ENCODE assay signal across 8 cellular contexts in the genomic region with DNA sequence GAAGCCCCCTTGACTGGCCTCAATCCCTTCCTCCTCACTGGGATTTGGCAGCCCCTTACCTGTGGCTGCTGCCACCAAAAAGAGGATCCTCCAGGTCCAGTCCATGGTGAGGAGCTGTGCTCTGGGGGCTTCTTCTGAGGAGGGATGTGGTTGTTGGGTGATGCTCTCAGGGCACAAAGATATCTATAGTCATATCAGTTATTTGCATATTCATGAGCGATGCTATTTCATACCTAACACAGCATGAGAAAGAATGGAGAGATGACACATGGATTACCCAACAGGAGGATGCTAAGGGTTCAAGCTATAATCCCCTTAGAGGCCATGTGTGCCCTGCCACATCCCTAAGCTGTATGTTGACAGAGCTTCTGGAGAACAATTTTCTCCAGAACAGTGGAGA.
A peak's percentile ranks its signal among the peaks of the same experiment; 100 is the strongest.
DNase-seq lines count a peak whose midpoint lies in the region; ATAC-seq and FAIRE-seq lines count a peak whose summit lies in the region.
"Not testable (repeated sequence)": the region's sequence is repeated elsewhere in the genome, so short reads cannot be mapped to it uniquely, and the experiment has no call there.

No MANE protein-coding gene starts in this region.

- POLR2A ChIA-PET in activated CD8-positive, alpha-beta T cell treated with anti-CD3 and anti-CD28 coated beads, Interleukin-2, amount 10 ng/mL, durations not matched to agents 7 days and 5 days (lab: Charles Lee); naive thymus-derived CD4-positive, alpha-beta T cell (lab: Charles Lee): not testable (repeated sequence)

- H3K4me3 Mint-ChIP-seq in CD4-positive, CD25-positive, alpha-beta regulatory T cell; T-helper 17 cell; activated CD8-positive, alpha-beta T cell treated with anti-CD3 and anti-CD28 coated beads, Interleukin-2, amount 10 ng/mL, durations not matched to agents 7 days and 5 days; central memory CD8-positive, alpha-beta T cell; naive thymus-derived CD4-positive, alpha-beta T cell; stimulated activated naive B cell treated with anti-CD40 and anti-IgM and Interleukin-4, amounts not matched to agents 10 μg/mL and 1 μg/mL and 100 μg/mL, for 72 hours: not testable (repeated sequence)

- CTCF ChIA-PET in activated CD8-positive, alpha-beta T cell treated with anti-CD3 and anti-CD28 coated beads, Interleukin-2, amount 10 ng/mL, durations not matched to agents 7 days and 5 days (lab: Charles Lee); naive thymus-derived CD4-positive, alpha-beta T cell (lab: Charles Lee): not testable (repeated sequence)

- H3K27me3 Mint-ChIP-seq in CD4-positive, CD25-positive, alpha-beta regulatory T cell; T-helper 17 cell; activated CD8-positive, alpha-beta T cell treated with anti-CD3 and anti-CD28 coated beads, Interleukin-2, amount 10 ng/mL, durations not matched to agents 7 days and 5 days (ENCODE audit: low read depth); central memory CD8-positive, alpha-beta T cell; naive thymus-derived CD4-positive, alpha-beta T cell; stimulated activated naive B cell treated with anti-CD40 and anti-IgM and Interleukin-4, amounts not matched to agents 10 μg/mL and 1 μg/mL and 100 μg/mL, for 72 hours: not testable (repeated sequence)

- not testable (repeated sequence) for DNase-seq in CD4-positive, CD25-positive, alpha-beta regulatory T cell; GM19239 (ENCODE audit: insufficient read length, low spot score); T-helper 17 cell; activated CD8-positive, alpha-beta T cell treated with anti-CD3 and anti-CD28 coated beads, Interleukin-2, amount 10 ng/mL, durations not matched to agents 7 days and 5 days; activated naive CD4-positive, alpha-beta T cell treated with anti-CD3 and anti-CD28 coated beads, Interleukin-2, amount 50 U/mL, for 72 hours (ENCODE audit: low spot score in 2 of 2); central memory CD8-positive, alpha-beta T cell (ENCODE audit: low spot score in 2 of 2); naive thymus-derived CD4-positive, alpha-beta T cell; stimulated activated naive B cell treated with anti-CD40 and anti-IgM and Interleukin-4, amounts not matched to agents 10 μg/mL and 1 μg/mL and 100 μg/mL, for 72 hours

- not testable (repeated sequence) for H3K4me1 ChIP-seq in CD4-positive, CD25-positive, alpha-beta regulatory T cell (ENCODE audit: control insufficient read depth, insufficient read depth, low read length, poor library complexity, severe bottlenecking); naive thymus-derived CD4-positive, alpha-beta T cell (ENCODE audit: control insufficient read depth in 2 of 2, insufficient read depth in 2 of 2, low read length in 2 of 2)

- not testable (repeated sequence) for H3K36me3 ChIP-seq in CD4-positive, CD25-positive, alpha-beta regulatory T cell (ENCODE audit: control insufficient read depth, insufficient read depth, low read length); naive thymus-derived CD4-positive, alpha-beta T cell (ENCODE audit: control insufficient read depth in 2 of 3, insufficient read depth in 3 of 3, low read length in 3 of 3)

- peak; percentile 67 to 76 for ATAC-seq in CD4-positive, CD25-positive, alpha-beta regulatory T cell (ENCODE audit: low read depth in 2 of 2)
- peak; percentile 70 for ATAC-seq in T-helper 17 cell
- peak; percentile 83 for ATAC-seq in activated CD8-positive, alpha-beta T cell treated with anti-CD3 and anti-CD28 coated beads, Interleukin-2, amount 10 ng/mL, durations not matched to agents 7 days and 5 days
- peak; percentile 51 to 73 for ATAC-seq in activated naive CD4-positive, alpha-beta T cell treated with anti-CD3 and anti-CD28 coated beads, Interleukin-2, amount 50 U/mL, for 72 hours
- ATAC-seq in central memory CD8-positive, alpha-beta T cell (replicated peaks; ENCODE audit: extremely low read depth, poor library complexity, severe bottlenecking), result peak; percentile 90
- peak; percentile 67 for ATAC-seq in naive thymus-derived CD4-positive, alpha-beta T cell
- peak; percentile 50 to 59 for ATAC-seq in stimulated activated naive B cell treated with anti-CD40 and anti-IgM and Interleukin-4, amounts not matched to agents 10 μg/mL and 1 μg/mL and 100 μg/mL, for 72 hours (replicated peaks)

- H3K27ac ChIP-seq in CD4-positive, CD25-positive, alpha-beta regulatory T cell (ENCODE audit: insufficient read depth, low read length, poor library complexity, severe bottlenecking); naive thymus-derived CD4-positive, alpha-beta T cell (ENCODE audit: low read depth, low read length): not testable (repeated sequence)

- FAIRE-seq in GM19239 (lab: Jason Lieb, UNC), result peak; percentile 48

- H3K27me3 ChIP-seq in CD4-positive, CD25-positive, alpha-beta regulatory T cell (ENCODE audit: control insufficient read depth, insufficient read depth, low read length); naive thymus-derived CD4-positive, alpha-beta T cell (ENCODE audit: control insufficient read depth in 2 of 2, insufficient read depth in 2 of 2, low read length in 2 of 2): not testable (repeated sequence)

- not testable (repeated sequence) for H3K27ac Mint-ChIP-seq in CD4-positive, CD25-positive, alpha-beta regulatory T cell; T-helper 17 cell; activated CD8-positive, alpha-beta T cell treated with anti-CD3 and anti-CD28 coated beads, Interleukin-2, amount 10 ng/mL, durations not matched to agents 7 days and 5 days; activated naive CD4-positive, alpha-beta T cell treated with anti-CD3 and anti-CD28 coated beads, Interleukin-2, amount 50 U/mL, for 72 hours; central memory CD8-positive, alpha-beta T cell (ENCODE audit: low read depth); naive thymus-derived CD4-positive, alpha-beta T cell; stimulated activated naive B cell treated with anti-CD40 and anti-IgM and Interleukin-4, amounts not matched to agents 10 μg/mL and 1 μg/mL and 100 μg/mL, for 72 hours

- not testable (repeated sequence) for H3K4me3 ChIP-seq in CD4-positive, CD25-positive, alpha-beta regulatory T cell (ENCODE audit: low read depth, low read length); naive thymus-derived CD4-positive, alpha-beta T cell (ENCODE audit: low read length)

- intact Hi-C loops in naive thymus-derived CD4-positive, alpha-beta T cell (cut with micrococcal nuclease), result not testable (repeated sequence)

- H3K9me3 Mint-ChIP-seq in CD4-positive, CD25-positive, alpha-beta regulatory T cell; activated CD8-positive, alpha-beta T cell treated with anti-CD3 and anti-CD28 coated beads, Interleukin-2, amount 10 ng/mL, durations not matched to agents 7 days and 5 days (ENCODE audit: insufficient read depth); activated naive CD4-positive, alpha-beta T cell treated with anti-CD3 and anti-CD28 coated beads, Interleukin-2, amount 50 U/mL, for 72 hours; central memory CD8-positive, alpha-beta T cell; naive thymus-derived CD4-positive, alpha-beta T cell; stimulated activated naive B cell treated with anti-CD40 and anti-IgM and Interleukin-4, amounts not matched to agents 10 μg/mL and 1 μg/mL and 100 μg/mL, for 72 hours: not testable (repeated sequence)

- H3K4me1 Mint-ChIP-seq in CD4-positive, CD25-positive, alpha-beta regulatory T cell; T-helper 17 cell; activated CD8-positive, alpha-beta T cell treated with anti-CD3 and anti-CD28 coated beads, Interleukin-2, amount 10 ng/mL, durations not matched to agents 7 days and 5 days (ENCODE audit: low read depth); central memory CD8-positive, alpha-beta T cell; naive thymus-derived CD4-positive, alpha-beta T cell; stimulated activated naive B cell treated with anti-CD40 and anti-IgM and Interleukin-4, amounts not matched to agents 10 μg/mL and 1 μg/mL and 100 μg/mL, for 72 hours: not testable (repeated sequence)

- H3K9me3 ChIP-seq in CD4-positive, CD25-positive, alpha-beta regulatory T cell (ENCODE audit: control insufficient read depth in 2 of 2, low read length in 2 of 2); T-helper 17 cell (ENCODE audit: control insufficient read depth, low read length, poor library complexity, severe bottlenecking); naive thymus-derived CD4-positive, alpha-beta T cell (ENCODE audit: control insufficient read depth in 2 of 3, low read length in 3 of 3): not testable (repeated sequence)

- H3K36me3 Mint-ChIP-seq in CD4-positive, CD25-positive, alpha-beta regulatory T cell; T-helper 17 cell (ENCODE audit: low read depth); activated CD8-positive, alpha-beta T cell treated with anti-CD3 and anti-CD28 coated beads, Interleukin-2, amount 10 ng/mL, durations not matched to agents 7 days and 5 days (ENCODE audit: low read depth); activated naive CD4-positive, alpha-beta T cell treated with anti-CD3 and anti-CD28 coated beads, Interleukin-2, amount 50 U/mL, for 72 hours; central memory CD8-positive, alpha-beta T cell (ENCODE audit: insufficient read depth); naive thymus-derived CD4-positive, alpha-beta T cell; stimulated activated naive B cell treated with anti-CD40 and anti-IgM and Interleukin-4, amounts not matched to agents 10 μg/mL and 1 μg/mL and 100 μg/mL, for 72 hours: not testable (repeated sequence)
